Comparison of ENCODE assay signal across 1 cellular context in the genomic region with DNA sequence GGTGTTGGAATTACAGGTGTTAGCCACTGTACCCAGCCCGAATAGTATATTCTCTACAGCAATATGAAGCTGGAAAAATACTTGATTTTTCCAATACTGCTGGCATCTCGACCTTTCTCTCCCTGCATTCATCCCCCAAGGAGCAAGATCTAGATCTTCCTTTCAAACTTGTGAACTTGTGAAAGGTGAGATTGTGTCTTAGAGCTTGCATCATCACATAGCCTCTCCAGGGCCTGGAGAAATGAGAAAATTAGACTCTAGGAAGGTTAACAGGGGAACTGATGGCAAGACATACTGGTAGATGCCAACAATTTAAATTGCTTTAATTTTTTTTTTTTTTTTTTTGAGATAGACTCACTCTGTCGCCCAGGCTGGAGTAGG.
A peak's percentile ranks its signal among the peaks of the same experiment; 100 is the strongest.
TF ChIP-seq lines count a peak whose summit lies in the region.

No MANE protein-coding gene starts in this region.

TF ChIP-seq in K562, 482 proteins besides CTCF, POLR2A, EP300 and RAD21 (continues in another document):
- TF ChIP-seq DMBX1 (CRISPR knock-in tag; IDR thresholded peaks at IDR 0.05; ENCODE audit: borderline replicate concordance) (no peak), ZNF445 (CRISPR knock-in tag; IDR thresholded peaks at IDR 0.05; ENCODE audit: low read depth) (no peak), ZNF133 (CRISPR knock-in tag; IDR thresholded peaks at IDR 0.05) (no peak), JUN (IDR thresholded peaks at IDR 0.05; ENCODE audit: borderline replicate concordance, low read depth, low read length) (no peak), JUN (CRISPR knock-in tag; IDR thresholded peaks at IDR 0.05; ENCODE audit: borderline replicate concordance) (no peak), C11orf30 (IDR thresholded peaks at IDR 0.05; ENCODE audit: low read depth) (no peak), HMGN3 (IDR thresholded peaks at IDR 0.05; ENCODE audit: borderline replicate concordance, extremely low read depth, insufficient read length, low read depth, low read length) (no peak), CEBPG (CRISPR knock-in tag; IDR thresholded peaks at IDR 0.05) (peak; percentile 86), CEBPG (tag; conservative IDR thresholded peaks at IDR 0.05 in 1 of 2, IDR thresholded peaks at IDR 0.05 in 1 of 2) (peak; percentile 46 to 83; a peak in 3 of 4 replicates), FOXA1 (IDR thresholded peaks at IDR 0.05; ENCODE audit: borderline replicate concordance) (no peak), ZFP36 (IDR thresholded peaks at IDR 0.05; ENCODE audit: low read depth, low read length, partially characterized antibody) (no peak), SREBF1 (IDR thresholded peaks at IDR 0.05; ENCODE audit: borderline replicate concordance, low read depth, low read length) (no peak), MTA1 (IDR thresholded peaks at IDR 0.05; ENCODE audit: borderline replicate concordance) (no peak), TRIM24 (IDR thresholded peaks at IDR 0.05) (0 out of 4 replicates have a peak, but pooled peaks of 1 of the 2 experiments have one; percentile 30), NELFE (IDR thresholded peaks at IDR 0.05; ENCODE audit: insufficient read depth, insufficient read length) (no peak), MTF1 (CRISPR knock-in tag; IDR thresholded peaks at IDR 0.05; ENCODE audit: borderline replicate concordance) (no peak), SRSF1 (IDR thresholded peaks at IDR 0.05; ENCODE audit: low read depth, low read length) (no peak), CHCHD3 (CRISPR knock-in tag; IDR thresholded peaks at IDR 0.05) (no peak), TGIF2 (CRISPR knock-in tag; IDR thresholded peaks at IDR 0.05) (no peak), PRMT5 (CRISPR knock-in tag; IDR thresholded peaks at IDR 0.05) (no peak), NR2C1 (IDR thresholded peaks at IDR 0.05) (no peak), NR2C1 (tag; IDR thresholded peaks at IDR 0.05) (no peak), HDAC1 (IDR thresholded peaks at IDR 0.05) (no peak), SMC3 (conservative IDR thresholded peaks at IDR 0.05; ENCODE audit: insufficient read depth, low read depth, low read length) (no peak), RCOR1 (IDR thresholded peaks at IDR 0.05; ENCODE audit: borderline replicate concordance in 1 of 2, low read depth in 2 of 2, low read length in 2 of 2) (no peak), EP400 (IDR thresholded peaks at IDR 0.05) (no peak; the same call in 1 of the 2 replicates), POLR3A (IDR thresholded peaks at IDR 0.05; ENCODE audit: borderline replicate concordance, extremely low read depth, insufficient read depth, insufficient read length) (no peak), HBP1 (CRISPR knock-in tag; IDR thresholded peaks at IDR 0.05) (no peak), TEAD1 (CRISPR knock-in tag; IDR thresholded peaks at IDR 0.05) (no peak), TCF15 (CRISPR knock-in tag; IDR thresholded peaks at IDR 0.05) (no peak), ZNF217 (CRISPR knock-in tag; IDR thresholded peaks at IDR 0.05) (no peak), ZEB2 (IDR thresholded peaks at IDR 0.05) (peak; percentile 67; the same call in 1 of the 2 replicates), SRSF9 (IDR thresholded peaks at IDR 0.05; ENCODE audit: borderline replicate concordance, low read depth, low read length) (no peak), KAT7 (CRISPR knock-in tag; IDR thresholded peaks at IDR 0.05; ENCODE audit: borderline replicate concordance) (no peak), ETV6 (IDR thresholded peaks at IDR 0.05; ENCODE audit: borderline replicate concordance in 1 of 2, low read depth in 2 of 2, low read length in 1 of 2) (no peak), ETV6 (CRISPR knock-in tag; IDR thresholded peaks at IDR 0.05; ENCODE audit: borderline replicate concordance) (no peak), POLR2H (tag; IDR thresholded peaks at IDR 0.05; ENCODE audit: low read depth) (no peak), ZNF57 (CRISPR knock-in tag; IDR thresholded peaks at IDR 0.05) (no peak), ZNF589 (CRISPR knock-in tag; IDR thresholded peaks at IDR 0.05; ENCODE audit: low read depth) (peak; percentile 47; the same call in 1 of the 2 replicates), ATF7 (IDR thresholded peaks at IDR 0.05) (peak; percentile 55), SMAD4 (CRISPR knock-in tag; conservative IDR thresholded peaks at IDR 0.05) (0 out of 2 replicates have a peak, but pooled peaks have one; percentile 37), RBBP5 (IDR thresholded peaks at IDR 0.05; ENCODE audit: borderline replicate concordance, insufficient read depth, low read length, poor library complexity, severe bottlenecking) (no peak), ZNF398 (CRISPR knock-in tag; IDR thresholded peaks at IDR 0.05) (no peak), POU5F1 (IDR thresholded peaks at IDR 0.05; ENCODE audit: borderline replicate concordance, low read depth, low read length, partially characterized antibody) (no peak), SNIP1 (IDR thresholded peaks at IDR 0.05; ENCODE audit: low read depth) (no peak), ADNP (tag; IDR thresholded peaks at IDR 0.05) (no peak), U2AF1 (optimal IDR thresholded peaks at IDR 0.05; ENCODE audit: low read depth, low read length) (no peak), STAT5B (CRISPR knock-in tag; IDR thresholded peaks at IDR 0.05) (no peak), ZNF277 (CRISPR knock-in tag; IDR thresholded peaks at IDR 0.05; ENCODE audit: borderline replicate concordance) (no peak), DPF2 (IDR thresholded peaks at IDR 0.05) (0 out of 2 replicates have a peak, but pooled peaks have one; percentile 57), CHD1 (IDR thresholded peaks at IDR 0.05; ENCODE audit: low read length) (no peak), SAFB2 (IDR thresholded peaks at IDR 0.05; ENCODE audit: borderline replicate concordance, low read depth, low read length, severe bottlenecking) (no peak)
- TF ChIP-seq, protein P1, sequence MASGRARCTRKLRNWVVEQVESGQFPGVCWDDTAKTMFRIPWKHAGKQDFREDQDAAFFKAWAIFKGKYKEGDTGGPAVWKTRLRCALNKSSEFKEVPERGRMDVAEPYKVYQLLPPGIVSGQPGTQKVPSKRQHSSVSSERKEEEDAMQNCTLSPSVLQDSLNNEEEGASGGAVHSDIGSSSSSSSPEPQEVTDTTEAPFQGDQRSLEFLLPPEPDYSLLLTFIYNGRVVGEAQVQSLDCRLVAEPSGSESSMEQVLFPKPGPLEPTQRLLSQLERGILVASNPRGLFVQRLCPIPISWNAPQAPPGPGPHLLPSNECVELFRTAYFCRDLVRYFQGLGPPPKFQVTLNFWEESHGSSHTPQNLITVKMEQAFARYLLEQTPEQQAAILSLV (tag; IDR thresholded peaks at IDR 0.05), result peak; percentile 84
- TF ChIP-seq, protein P2, sequence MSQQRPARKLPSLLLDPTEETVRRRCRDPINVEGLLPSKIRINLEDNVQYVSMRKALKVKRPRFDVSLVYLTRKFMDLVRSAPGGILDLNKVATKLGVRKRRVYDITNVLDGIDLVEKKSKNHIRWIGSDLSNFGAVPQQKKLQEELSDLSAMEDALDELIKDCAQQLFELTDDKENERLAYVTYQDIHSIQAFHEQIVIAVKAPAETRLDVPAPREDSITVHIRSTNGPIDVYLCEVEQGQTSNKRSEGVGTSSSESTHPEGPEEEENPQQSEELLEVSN (IDR thresholded peaks at IDR 0.05; ENCODE audit: borderline replicate concordance in 1 of 2, extremely low read depth in 1 of 2, insufficient read depth in 1 of 2, insufficient read length in 1 of 2, low read depth in 1 of 2, low read length in 1 of 2, poor library complexity in 1 of 2, severe bottlenecking in 1 of 2), result no peak
- TF ChIP-seq, protein P3, sequence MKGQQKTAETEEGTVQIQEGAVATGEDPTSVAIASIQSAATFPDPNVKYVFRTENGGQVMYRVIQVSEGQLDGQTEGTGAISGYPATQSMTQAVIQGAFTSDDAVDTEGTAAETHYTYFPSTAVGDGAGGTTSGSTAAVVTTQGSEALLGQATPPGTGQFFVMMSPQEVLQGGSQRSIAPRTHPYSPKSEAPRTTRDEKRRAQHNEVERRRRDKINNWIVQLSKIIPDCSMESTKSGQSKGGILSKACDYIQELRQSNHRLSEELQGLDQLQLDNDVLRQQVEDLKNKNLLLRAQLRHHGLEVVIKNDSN (CRISPR knock-in tag; IDR thresholded peaks at IDR 0.05), result no peak
- TF ChIP-seq, protein P4, sequence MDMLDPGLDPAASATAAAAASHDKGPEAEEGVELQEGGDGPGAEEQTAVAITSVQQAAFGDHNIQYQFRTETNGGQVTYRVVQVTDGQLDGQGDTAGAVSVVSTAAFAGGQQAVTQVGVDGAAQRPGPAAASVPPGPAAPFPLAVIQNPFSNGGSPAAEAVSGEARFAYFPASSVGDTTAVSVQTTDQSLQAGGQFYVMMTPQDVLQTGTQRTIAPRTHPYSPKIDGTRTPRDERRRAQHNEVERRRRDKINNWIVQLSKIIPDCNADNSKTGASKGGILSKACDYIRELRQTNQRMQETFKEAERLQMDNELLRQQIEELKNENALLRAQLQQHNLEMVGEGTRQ (CRISPR knock-in tag; IDR thresholded peaks at IDR 0.05), result no peak
- TF ChIP-seq, protein P5, sequence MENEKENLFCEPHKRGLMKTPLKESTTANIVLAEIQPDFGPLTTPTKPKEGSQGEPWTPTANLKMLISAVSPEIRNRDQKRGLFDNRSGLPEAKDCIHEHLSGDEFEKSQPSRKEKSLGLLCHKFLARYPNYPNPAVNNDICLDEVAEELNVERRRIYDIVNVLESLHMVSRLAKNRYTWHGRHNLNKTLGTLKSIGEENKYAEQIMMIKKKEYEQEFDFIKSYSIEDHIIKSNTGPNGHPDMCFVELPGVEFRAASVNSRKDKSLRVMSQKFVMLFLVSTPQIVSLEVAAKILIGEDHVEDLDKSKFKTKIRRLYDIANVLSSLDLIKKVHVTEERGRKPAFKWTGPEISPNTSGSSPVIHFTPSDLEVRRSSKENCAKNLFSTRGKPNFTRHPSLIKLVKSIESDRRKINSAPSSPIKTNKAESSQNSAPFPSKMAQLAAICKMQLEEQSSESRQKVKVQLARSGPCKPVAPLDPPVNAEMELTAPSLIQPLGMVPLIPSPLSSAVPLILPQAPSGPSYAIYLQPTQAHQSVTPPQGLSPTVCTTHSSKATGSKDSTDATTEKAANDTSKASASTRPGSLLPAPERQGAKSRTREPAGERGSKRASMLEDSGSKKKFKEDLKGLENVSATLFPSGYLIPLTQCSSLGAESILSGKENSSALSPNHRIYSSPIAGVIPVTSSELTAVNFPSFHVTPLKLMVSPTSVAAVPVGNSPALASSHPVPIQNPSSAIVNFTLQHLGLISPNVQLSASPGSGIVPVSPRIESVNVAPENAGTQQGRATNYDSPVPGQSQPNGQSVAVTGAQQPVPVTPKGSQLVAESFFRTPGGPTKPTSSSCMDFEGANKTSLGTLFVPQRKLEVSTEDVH (IDR thresholded peaks at IDR 0.05; ENCODE audit: low read depth, partially characterized antibody), result no peak
- TF ChIP-seq, protein P6, sequence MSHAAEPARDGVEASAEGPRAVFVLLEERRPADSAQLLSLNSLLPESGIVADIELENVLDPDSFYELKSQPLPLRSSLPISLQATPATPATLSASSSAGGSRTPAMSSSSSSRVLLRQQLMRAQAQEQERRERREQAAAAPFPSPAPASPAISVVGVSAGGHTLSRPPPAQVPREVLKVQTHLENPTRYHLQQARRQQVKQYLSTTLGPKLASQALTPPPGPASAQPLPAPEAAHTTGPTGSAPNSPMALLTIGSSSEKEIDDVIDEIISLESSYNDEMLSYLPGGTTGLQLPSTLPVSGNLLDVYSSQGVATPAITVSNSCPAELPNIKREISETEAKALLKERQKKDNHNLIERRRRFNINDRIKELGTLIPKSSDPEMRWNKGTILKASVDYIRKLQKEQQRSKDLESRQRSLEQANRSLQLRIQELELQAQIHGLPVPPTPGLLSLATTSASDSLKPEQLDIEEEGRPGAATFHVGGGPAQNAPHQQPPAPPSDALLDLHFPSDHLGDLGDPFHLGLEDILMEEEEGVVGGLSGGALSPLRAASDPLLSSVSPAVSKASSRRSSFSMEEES (CRISPR knock-in tag; IDR thresholded peaks at IDR 0.05), result no peak
